9 cellular contexts compared by ENCODE assay signal in the genomic region with DNA sequence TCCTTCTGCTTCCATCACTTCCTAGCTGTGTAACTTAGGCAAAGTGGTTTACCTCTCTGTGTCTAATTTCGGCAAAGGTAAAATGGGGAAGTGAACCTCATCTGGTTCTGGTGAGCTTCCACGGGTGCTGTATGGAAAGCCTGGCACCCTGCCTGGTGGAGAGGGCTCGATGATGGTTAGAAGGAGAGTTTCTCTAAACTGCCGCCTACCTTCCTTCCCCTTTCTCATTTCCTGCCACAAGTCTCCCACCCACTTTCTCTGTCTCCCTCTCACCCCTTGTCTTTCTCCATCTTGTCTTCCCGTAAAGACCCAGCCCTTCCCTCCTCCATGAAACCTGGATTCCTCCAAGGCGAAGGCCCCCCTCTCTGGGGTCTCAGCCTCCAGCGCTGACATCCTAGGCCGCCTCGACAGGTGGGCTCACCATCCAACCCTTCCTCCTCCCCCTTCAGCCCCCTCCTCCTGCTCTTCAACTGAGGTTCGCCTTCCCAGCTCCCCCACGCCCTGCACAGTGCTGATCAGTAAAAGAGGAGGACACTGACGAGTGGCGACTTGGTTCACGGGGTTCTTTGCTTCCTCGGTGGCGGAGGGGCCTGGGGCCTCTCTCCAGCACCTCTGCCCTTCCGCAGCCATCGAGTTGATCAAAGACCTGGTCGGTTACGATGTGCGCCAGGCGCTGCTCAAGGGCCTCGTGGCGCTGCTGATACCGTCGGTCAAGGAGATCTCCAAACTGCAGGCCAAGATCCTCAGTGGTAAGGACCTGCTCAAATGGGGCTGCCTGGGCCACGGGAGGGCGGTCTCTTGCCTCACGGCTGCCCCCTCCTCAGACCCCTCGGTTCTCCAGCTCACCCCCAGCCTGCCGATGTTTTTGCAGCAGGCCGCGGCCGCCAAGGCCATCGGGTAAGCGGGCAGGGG. TPM values are rescaled to one million over a fixed set of nuclear protein-coding genes. Genes with fewer than 3 reads are reported as not detected.
A peak's percentile ranks its signal among the peaks of the same experiment; 100 is the strongest.
DNase-seq lines count a peak whose midpoint lies in the region; ATAC-seq and TF ChIP-seq lines count a peak whose summit lies in the region.
"Had no signal": no experiment of that assay in that cellular context is flagged by ENCODE, and none has a peak within 500 bp of the region (broad histone marks: within the 10 kb centered on the region; RNA-seq: fewer than 3 reads in every experiment).

No MANE protein-coding gene starts in this region.

- no peaks in the 10 kb centered on the region for H3K27me3 ChIP-seq in suprapubic skin

- no peak overlapping the region for H3K4me3 ChIP-seq in suprapubic skin

- H3K4me1 Mint-ChIP-seq in activated naive CD8-positive, alpha-beta T cell treated with anti-CD3 and anti-CD28 coated beads for 36 hours: peaks cover 71% of the 10 kb centered on the region
- peaks cover 60% of the 10 kb centered on the region for H3K4me1 Mint-ChIP-seq in stimulated activated effector memory CD8-positive, alpha-beta T cell treated with anti-CD3 and anti-CD28 coated beads, Interleukin-12 subunit alpha, Interleukin-12 subunit beta, amount 100 ng/mL, for 72 hours

- TF ChIP-seq CTCF in suprapubic skin (IDR thresholded peaks at IDR 0.05): no peak

- H3K4me1 ChIP-seq in suprapubic skin: no peaks in the 10 kb centered on the region

- H3K27ac Mint-ChIP-seq in activated naive CD8-positive, alpha-beta T cell treated with anti-CD3 and anti-CD28 coated beads for 36 hours: peak overlapping the region; percentile 91
- H3K27ac Mint-ChIP-seq in stimulated activated effector memory CD8-positive, alpha-beta T cell treated with anti-CD3 and anti-CD28 coated beads, Interleukin-12 subunit alpha, Interleukin-12 subunit beta, amount 100 ng/mL, for 72 hours: peak overlapping the region; percentile 67

- H3K9me3 ChIP-seq in suprapubic skin: no peaks in the 10 kb centered on the region
- H3K9me3 ChIP-seq: left lung had no signal

- no peak overlapping the region for H3K27ac ChIP-seq in suprapubic skin

- 84% methylated on average over 23 of the region's 36 CpGs for WGBS in suprapubic skin

- peaks cover 7% of the 10 kb centered on the region for H3K27me3 Mint-ChIP-seq in activated naive CD8-positive, alpha-beta T cell treated with anti-CD3 and anti-CD28 coated beads for 36 hours

- H3K36me3 ChIP-seq in suprapubic skin: no peaks in the 10 kb centered on the region
- H3K36me3 ChIP-seq: left lung had no signal

- H3K4me3 Mint-ChIP-seq in activated naive CD8-positive, alpha-beta T cell treated with anti-CD3 and anti-CD28 coated beads for 36 hours: peak overlapping the region; percentile 76
- peak overlapping the region; percentile 55 for H3K4me3 Mint-ChIP-seq in stimulated activated effector memory CD8-positive, alpha-beta T cell treated with anti-CD3 and anti-CD28 coated beads, Interleukin-12 subunit alpha, Interleukin-12 subunit beta, amount 100 ng/mL, for 72 hours

- TF ChIP-seq EP300 in suprapubic skin (IDR thresholded peaks at IDR 0.05): no peak

- peak; percentile 93 for DNase-seq in SKM-1 (lab: John Stamatoyannopoulos, UW; ENCODE audit: unreplicated experiment)
- DNase-seq in activated naive CD8-positive, alpha-beta T cell treated with anti-CD3 and anti-CD28 coated beads for 36 hours: peak; percentile 66
- DNase-seq in stimulated activated effector memory CD8-positive, alpha-beta T cell treated with anti-CD3 and anti-CD28 coated beads, Interleukin-12 subunit alpha, Interleukin-12 subunit beta, amount 100 ng/mL, for 72 hours (ENCODE audit: low spot score in 2 of 2): no peak
- no peak for DNase-seq in suprapubic skin (ENCODE audit: low spot score in 2 of 2)
- DNase-seq in NCI-H187 treated with DMSO at 0.1 percent for 48 hours (lab: John Stamatoyannopoulos, UW): no peak
- no peak for DNase-seq in H4 (ENCODE audit: low spot score)

- TF ChIP-seq POLR2A in suprapubic skin (IDR thresholded peaks at IDR 0.05): no peak

- ATAC-seq in GM21447 (IDR thresholded peaks at IDR 0.05; ENCODE audit: unreplicated experiment) (peak; percentile 39), HG02852 (IDR thresholded peaks at IDR 0.05; ENCODE audit: unreplicated experiment) (no peak)
- ATAC-seq in stimulated activated effector memory CD8-positive, alpha-beta T cell treated with anti-CD3 and anti-CD28 coated beads, Interleukin-12 subunit alpha, Interleukin-12 subunit beta, amount 100 ng/mL, for 72 hours: no peak
- ATAC-seq: left lung had no signal

- no peaks in the 10 kb centered on the region for H3K9me3 Mint-ChIP-seq in activated naive CD8-positive, alpha-beta T cell treated with anti-CD3 and anti-CD28 coated beads for 36 hours
- no peaks in the 10 kb centered on the region for H3K9me3 Mint-ChIP-seq in stimulated activated effector memory CD8-positive, alpha-beta T cell treated with anti-CD3 and anti-CD28 coated beads, Interleukin-12 subunit alpha, Interleukin-12 subunit beta, amount 100 ng/mL, for 72 hours

- H3K36me3 Mint-ChIP-seq in activated naive CD8-positive, alpha-beta T cell treated with anti-CD3 and anti-CD28 coated beads for 36 hours: peaks cover 18% of the 10 kb centered on the region
- H3K36me3 Mint-ChIP-seq in stimulated activated effector memory CD8-positive, alpha-beta T cell treated with anti-CD3 and anti-CD28 coated beads, Interleukin-12 subunit alpha, Interleukin-12 subunit beta, amount 100 ng/mL, for 72 hours: peaks cover 30% of the 10 kb centered on the region

RNA-seq across cellular contexts. Expression of gene RNU5D-1, which starts 7.2 kb away (rescaled TPM):
- not detected for total RNA-seq in activated naive CD8-positive, alpha-beta T cell treated with anti-CD3 and anti-CD28 coated beads for 36 hours
- total RNA-seq in suprapubic skin: not detected
- not detected in 2 replicates for total RNA-seq in H4 (2014; rRNA removed; shearing (Covaris generic))
- total RNA-seq: left lung had no signal

RNA-seq across cellular contexts. Expression of gene KIF2C, which starts 15.9 kb away (rescaled TPM):
- 10 to 100 TPM; 65.0 to 71.0 TPM for total RNA-seq in activated naive CD8-positive, alpha-beta T cell treated with anti-CD3 and anti-CD28 coated beads for 36 hours
- 1 to 10 TPM; 2.1 to 5.0 (median 3.9) TPM for total RNA-seq in suprapubic skin
- total RNA-seq in H4 (2014; rRNA removed; shearing (Covaris generic)): 81.8 and 82.2 TPM in 2 replicates

RNA-seq across cellular contexts. Expression of gene ARMH1, which starts 49.2 kb away (rescaled TPM):
- total RNA-seq in activated naive CD8-positive, alpha-beta T cell treated with anti-CD3 and anti-CD28 coated beads for 36 hours: 100 to 1,000 TPM; 139 to 144 TPM
- total RNA-seq in suprapubic skin: 1 to 10 TPM in 3 of 4 donors, under 1 TPM in 1; 0.80 to 5.0 (median 1.4) TPM
- not detected in 2 replicates for total RNA-seq in H4 (2014; rRNA removed; shearing (Covaris generic))

RNA-seq across cellular contexts. Expression of gene TMEM53, which starts 49.5 kb away (rescaled TPM):
- 1 to 10 TPM; 2.5 to 2.6 TPM for total RNA-seq in activated naive CD8-positive, alpha-beta T cell treated with anti-CD3 and anti-CD28 coated beads for 36 hours
- 1 to 10 TPM; 2.3 to 9.9 (median 4.3) TPM for total RNA-seq in suprapubic skin
- 11.3 and 18.4 TPM in 2 replicates for total RNA-seq in H4 (2014; rRNA removed; shearing (Covaris generic))

RNA-seq across cellular contexts. Expression of gene RPS8, which starts 51.6 kb away (rescaled TPM):
- 1,000 to 10,000 TPM; 2,658 to 2,665 TPM for total RNA-seq in activated naive CD8-positive, alpha-beta T cell treated with anti-CD3 and anti-CD28 coated beads for 36 hours
- total RNA-seq in suprapubic skin: 1,000 to 10,000 TPM; 1,858 to 3,271 (median 2,807) TPM
- total RNA-seq in H4 (2014; rRNA removed; shearing (Covaris generic)): 4,339 and 5,019 TPM in 2 replicates

Comparison
In these comparisons a context has a peak if more than half of its experiments do, and no peak if none do; other contexts are left out.
1. DNase-seq: peak in SKM-1 (single experiment) and activated naive CD8-positive, alpha-beta T cell treated with anti-CD3 and anti-CD28 coated beads for 36 hours (single experiment); none in stimulated activated effector memory CD8-positive, alpha-beta T cell treated with anti-CD3 and anti-CD28 coated beads, Interleukin-12 subunit alpha, Interleukin-12 subunit beta, amount 100 ng/mL, for 72 hours (0 of 2), suprapubic skin (0 of 2), NCI-H187 treated with DMSO at 0.1 percent for 48 hours (single experiment) and H4 (single experiment).
2. RNA of gene KIF2C, which starts 15.9 kb away (total RNA-seq): 81.8 to 82.2 TPM in H4 and 65.0 to 71.0 TPM in activated naive CD8-positive, alpha-beta T cell treated with anti-CD3 and anti-CD28 coated beads for 36 hours; 2.1 to 5.0 TPM in suprapubic skin; every median in the first group is over 10 times any median in the second.
3. RNA of gene ARMH1, which starts 49.2 kb away (total RNA-seq): 139 to 144 TPM in activated naive CD8-positive, alpha-beta T cell treated with anti-CD3 and anti-CD28 coated beads for 36 hours; 0.80 to 5.0 TPM in suprapubic skin and not detected in H4; every median in the first group is over 10 times any median in the second.